ENCODE assay signal across 16 cellular contexts in the genomic region with DNA sequence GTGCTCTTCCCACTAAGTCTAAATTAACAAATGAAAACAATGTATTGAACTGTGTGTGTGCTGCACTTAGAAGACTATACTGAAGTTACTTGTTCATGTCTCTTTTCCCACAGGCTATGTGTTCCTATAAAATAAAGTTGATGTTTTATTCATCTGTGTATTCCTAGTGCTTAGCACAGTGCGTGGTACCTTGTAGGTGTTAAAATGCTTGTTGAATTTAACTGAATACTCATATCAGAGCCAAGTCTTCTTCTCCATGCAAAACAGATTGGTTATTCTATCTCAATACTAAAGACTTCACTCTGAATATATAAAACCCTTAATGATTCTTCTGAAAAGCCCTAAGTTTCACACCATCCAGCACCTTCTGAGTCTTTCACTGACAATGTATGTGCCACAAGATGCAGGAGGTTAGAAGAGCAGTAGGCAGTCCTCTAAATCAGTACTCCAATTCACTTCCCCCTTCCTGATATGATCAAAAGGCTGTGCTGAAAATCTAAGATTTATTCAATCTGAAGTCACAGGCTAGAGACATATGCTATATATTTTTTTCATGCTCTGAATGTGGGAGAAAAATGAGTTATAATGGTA.
"Had no signal": no experiment of that assay in that cellular context is flagged by ENCODE, and none has a peak within 500 bp of the region (broad histone marks: within the 10 kb centered on the region; RNA-seq: fewer than 3 reads in every experiment).

No MANE protein-coding gene starts in this region.

- H3K4me1 Mint-ChIP-seq: activated naive CD8-positive, alpha-beta T cell treated with anti-CD3 and anti-CD28 coated beads, Interleukin-2, amount 10 ng/mL, durations not matched to agents 7 days and 5 days; activated T-helper 17 cell treated with anti-CD3 and anti-CD28 coated beads, Interleukin-2, amount 50 U/mL, for 72 hours; immature natural killer cell; naive thymus-derived CD8-positive, alpha-beta T cell had no signal

- ATAC-seq: activated T-helper 17 cell treated with anti-CD3 and anti-CD28 coated beads, Interleukin-2, amount 50 U/mL, for 72 hours; body of pancreas; naive thymus-derived CD8-positive, alpha-beta T cell; psoas muscle; right cardiac atrium had no signal

- H3K27me3 Mint-ChIP-seq: type B pancreatic cell had no signal

- H3K4me3 Mint-ChIP-seq: activated naive CD8-positive, alpha-beta T cell treated with anti-CD3 and anti-CD28 coated beads, Interleukin-2, amount 10 ng/mL, durations not matched to agents 7 days and 5 days; activated T-helper 17 cell treated with anti-CD3 and anti-CD28 coated beads, Interleukin-2, amount 50 U/mL, for 72 hours; immature natural killer cell; naive thymus-derived CD8-positive, alpha-beta T cell; type B pancreatic cell had no signal

- H3K27ac Mint-ChIP-seq: activated naive CD8-positive, alpha-beta T cell treated with anti-CD3 and anti-CD28 coated beads, Interleukin-2, amount 10 ng/mL, durations not matched to agents 7 days and 5 days; activated T-helper 17 cell treated with anti-CD3 and anti-CD28 coated beads, Interleukin-2, amount 50 U/mL, for 72 hours; immature natural killer cell; naive thymus-derived CD8-positive, alpha-beta T cell; type B pancreatic cell had no signal

- DNase-seq: activated CD4-positive, alpha-beta T cell treated with anti-CD3 and anti-CD28 coated beads, Interleukin-2, amount 50 U/mL, for 1 hour; activated naive CD4-positive, alpha-beta T cell; activated naive CD8-positive, alpha-beta T cell treated with anti-CD3 and anti-CD28 coated beads, Interleukin-2, amount 10 ng/mL, durations not matched to agents 7 days and 5 days; body of pancreas; dermis blood vessel endothelial cell; effector memory CD4-positive, alpha-beta T cell; immature natural killer cell; mesenchymal stem cell; naive thymus-derived CD8-positive, alpha-beta T cell; ovary; psoas muscle; right cardiac atrium; T1000; testis had no signal

- H3K9me3 Mint-ChIP-seq: activated naive CD8-positive, alpha-beta T cell treated with anti-CD3 and anti-CD28 coated beads, Interleukin-2, amount 10 ng/mL, durations not matched to agents 7 days and 5 days; activated T-helper 17 cell treated with anti-CD3 and anti-CD28 coated beads, Interleukin-2, amount 50 U/mL, for 72 hours; immature natural killer cell; naive thymus-derived CD8-positive, alpha-beta T cell; type B pancreatic cell had no signal
